8 cellular contexts compared by ENCODE assay signal in the genomic region with DNA sequence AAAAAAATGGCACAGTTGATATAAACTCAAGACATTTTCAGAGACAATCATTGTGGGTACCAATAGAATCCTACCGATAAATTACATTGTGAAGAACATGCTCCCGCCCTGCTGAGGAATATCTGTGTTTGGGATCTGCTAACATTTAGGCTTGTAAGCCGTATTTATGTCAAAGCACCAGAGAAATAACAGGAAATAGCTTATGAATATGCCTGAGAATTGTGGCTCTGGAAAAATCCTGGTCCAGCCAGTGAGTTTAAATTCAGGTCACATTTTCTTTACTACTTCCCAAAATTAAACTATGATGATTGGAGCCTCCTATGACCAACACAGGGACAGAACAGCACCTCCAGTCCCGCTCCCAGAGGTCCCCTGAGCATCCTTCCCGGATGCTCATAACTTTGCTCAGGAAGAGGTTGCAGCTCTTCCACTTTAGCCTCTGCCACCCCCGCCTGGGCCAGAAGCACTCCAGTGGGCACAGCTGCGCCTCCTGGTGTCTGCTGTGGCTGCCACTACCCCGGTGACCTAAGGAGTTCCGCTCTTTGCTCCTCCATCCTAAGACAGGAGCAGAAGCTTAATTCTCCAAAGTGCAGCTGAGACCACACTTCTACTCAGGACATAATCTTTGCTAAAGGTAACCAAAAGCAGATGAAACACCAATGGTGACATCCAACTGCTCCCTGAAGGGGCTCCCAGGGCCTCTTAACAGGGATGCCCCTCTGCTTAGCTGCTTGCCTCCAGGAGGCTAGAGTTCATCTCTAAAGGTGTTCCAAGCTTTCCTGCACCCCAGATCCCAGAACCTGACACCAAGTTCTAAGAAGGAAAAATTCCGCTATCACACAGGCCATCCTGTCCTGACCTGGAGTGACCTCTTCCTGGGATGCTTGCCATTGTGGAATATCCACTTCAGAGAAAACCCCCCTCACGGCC. TPM values are rescaled to one million over a fixed set of nuclear protein-coding genes. Genes with fewer than 3 reads are reported as not detected.
DNase-seq lines count a peak whose midpoint lies in the region; ATAC-seq and TF ChIP-seq lines count a peak whose summit lies in the region.

No MANE protein-coding gene starts in this region.

- no peaks in the 10 kb centered on the region for H3K36me3 Mint-ChIP-seq in glutamatergic neuron (ENCODE audit: unreplicated experiment)
- no peaks in the 10 kb centered on the region for H3K36me3 Mint-ChIP-seq in activated T-cell treated with anti-CD3 and anti-CD28 coated beads, Interleukin-2, amount 50 U/mL, for 4 hours (ENCODE audit: insufficient read depth)

- no peaks in the 10 kb centered on the region for H3K27me3 Mint-ChIP-seq in glutamatergic neuron (ENCODE audit: unreplicated experiment)
- no peaks in the 10 kb centered on the region for H3K27me3 Mint-ChIP-seq in activated T-cell treated with anti-CD3 and anti-CD28 coated beads, Interleukin-2, amount 50 U/mL, for 4 hours (ENCODE audit: low read depth)

- H3K9me2 ChIP-seq in OCI-LY1 (ENCODE audit: low read depth, low read length) = no peaks in the 10 kb centered on the region

- H3K9me3 Mint-ChIP-seq in glutamatergic neuron (ENCODE audit: unreplicated experiment) = no peaks in the 10 kb centered on the region
- H3K9me3 Mint-ChIP-seq in activated T-cell treated with anti-CD3 and anti-CD28 coated beads, Interleukin-2, amount 50 U/mL, for 4 hours = no peaks in the 10 kb centered on the region

- no peaks in the 10 kb centered on the region for H3K9me3 ChIP-seq in OCI-LY1 (ENCODE audit: low read length)
- no peaks in the 10 kb centered on the region for H3K9me3 ChIP-seq in smooth muscle cell (replicated peaks; ENCODE audit: low read depth)

- H3K27me3 ChIP-seq in OCI-LY1 (ENCODE audit: insufficient read depth, low read length) (0 out of 2 replicates have a peak, but pooled peaks cover 6% of the 10 kb centered on the region), smooth muscle cell (ENCODE audit: low read depth) (no peaks in the 10 kb centered on the region)

- no peak overlapping the region for H3K27ac ChIP-seq in OCI-LY1 (ENCODE audit: low read depth, low read length, poor library complexity, severe bottlenecking)
- no peak overlapping the region for H3K27ac ChIP-seq in smooth muscle cell (ENCODE audit: low read depth)

- H3K79me2 ChIP-seq in OCI-LY1 (ENCODE audit: insufficient read depth, low read length) = no peaks in the 10 kb centered on the region
- no peaks in the 10 kb centered on the region for H3K79me2 ChIP-seq in smooth muscle cell (ENCODE audit: low read depth)

- H3K4me1 ChIP-seq in OCI-LY1 (ENCODE audit: insufficient read depth, low read length, severe bottlenecking) (no peaks in the 10 kb centered on the region), smooth muscle cell (ENCODE audit: low read depth) (no peaks in the 10 kb centered on the region)

- H3K4me3 Mint-ChIP-seq in glutamatergic neuron (ENCODE audit: unreplicated experiment) = no peak overlapping the region
- H3K4me3 Mint-ChIP-seq in activated T-cell treated with anti-CD3 and anti-CD28 coated beads, Interleukin-2, amount 50 U/mL, for 4 hours = no peak overlapping the region

- no peaks in the 10 kb centered on the region for H3F3A ChIP-seq in OCI-LY1 (ENCODE audit: insufficient read depth, low read length)
- H3F3A ChIP-seq in smooth muscle cell (ENCODE audit: low read depth) = no peaks in the 10 kb centered on the region

- H3K4me3 ChIP-seq in OCI-LY1 (ENCODE audit: low read depth, low read length, poor library complexity, severe bottlenecking) (no peak overlapping the region), smooth muscle cell (no peak overlapping the region)

- H4K20me1 ChIP-seq in OCI-LY1 (ENCODE audit: insufficient read depth, low read length) = no peaks in the 10 kb centered on the region
- no peaks in the 10 kb centered on the region for H4K20me1 ChIP-seq in smooth muscle cell (ENCODE audit: low read depth)

- H3K9ac ChIP-seq in OCI-LY1 (ENCODE audit: low read length) (no peak overlapping the region), smooth muscle cell (ENCODE audit: low read depth) (no peak overlapping the region)

- H2AFZ ChIP-seq in OCI-LY1 (ENCODE audit: low read length) (no peak overlapping the region), smooth muscle cell (ENCODE audit: low read depth) (no peak overlapping the region)

- ATAC-seq in HG02588 (IDR thresholded peaks at IDR 0.05; ENCODE audit: unreplicated experiment) (no peak), HG02885 (IDR thresholded peaks at IDR 0.05; ENCODE audit: poor library complexity, unreplicated experiment) (no peak)
- ATAC-seq in activated T-cell treated with anti-CD3 and anti-CD28 coated beads, Interleukin-2, amount 50 U/mL, for 4 hours = no peak

- no peaks in the 10 kb centered on the region for H3K4me1 Mint-ChIP-seq in glutamatergic neuron (ENCODE audit: low read depth, unreplicated experiment)
- H3K4me1 Mint-ChIP-seq in activated T-cell treated with anti-CD3 and anti-CD28 coated beads, Interleukin-2, amount 50 U/mL, for 4 hours (ENCODE audit: low read depth) = peaks cover 35% of the 10 kb centered on the region

- DNase-seq in DMS 273 (lab: John Stamatoyannopoulos, UW; ENCODE audit: unreplicated experiment) (peak; percentile 17), DMS 273 treated with DMSO at 0.1 percent for 48 hours (lab: John Stamatoyannopoulos, UW) (no peak), glutamatergic neuron (peak; percentile 66), smooth muscle cell (lab: John Stamatoyannopoulos, UW; ENCODE audit: unreplicated experiment) (no peak)
- no peak for DNase-seq in activated T-cell treated with anti-CD3 and anti-CD28 coated beads, Interleukin-2, amount 50 U/mL, for 4 hours

- WGBS in smooth muscle cell (ENCODE audit: low lambda C conversion rate) = 70% methylated on average over 11 of the region's 11 CpGs

- no peak overlapping the region for H3K4me2 ChIP-seq in OCI-LY1 (ENCODE audit: low read length)
- H3K4me2 ChIP-seq in smooth muscle cell = no peak overlapping the region

- no peaks in the 10 kb centered on the region for H3K36me3 ChIP-seq in OCI-LY1 (ENCODE audit: insufficient read depth, low read length)
- H3K36me3 ChIP-seq in smooth muscle cell (ENCODE audit: low read depth) = no peaks in the 10 kb centered on the region

- H3K27ac Mint-ChIP-seq in glutamatergic neuron (ENCODE audit: unreplicated experiment) = no peak overlapping the region

- TF ChIP-seq CTCF in OCI-LY1 (IDR thresholded peaks at IDR 0.05; ENCODE audit: low read length) (peak; percentile 67), glutamatergic neuron (IDR thresholded peaks at IDR 0.05; ENCODE audit: partially characterized antibody, unreplicated experiment) (no peak), smooth muscle cell (IDR thresholded peaks at IDR 0.05; ENCODE audit: borderline replicate concordance, insufficient read depth, poor library complexity, severe bottlenecking) (peak; percentile 30)

RNA-seq across cellular contexts. Expression of a gene that starts 58.8 kb away (rescaled TPM):
- 0.10 TPM for total RNA-seq in glutamatergic neuron (ENCODE audit: unreplicated experiment)
- 15.6 and 19.3 TPM in 2 replicates for total RNA-seq in smooth muscle cell
- polyA plus RNA-seq in smooth muscle cell = 6.1 and 11.3 TPM in 2 replicates
- under 1 TPM in 2 of 3 donors, not detected in 1; 0.05 to 0.33 TPM for total RNA-seq in activated T-cell treated with anti-CD3 and anti-CD28 coated beads, Interleukin-2, amount 50 U/mL, for 4 hours

Comparison
In these comparisons a context has a peak if more than half of its experiments do, and no peak if none do; other contexts are left out.
1. DNase-seq: peak in DMS 273 (single experiment) and glutamatergic neuron (single experiment); none in DMS 273 treated with DMSO at 0.1 percent for 48 hours (single experiment), smooth muscle cell (single experiment) and activated T-cell treated with anti-CD3 and anti-CD28 coated beads, Interleukin-2, amount 50 U/mL, for 4 hours (single experiment).
2. RNA of a gene that starts 58.8 kb away (total RNA-seq): 15.6 to 19.3 TPM in smooth muscle cell; 0.10 TPM in glutamatergic neuron (single experiment) and 0.05 to 0.33 TPM in activated T-cell treated with anti-CD3 and anti-CD28 coated beads, Interleukin-2, amount 50 U/mL, for 4 hours; every median in the first group is over 10 times any median in the second.